In the genomic region with DNA sequence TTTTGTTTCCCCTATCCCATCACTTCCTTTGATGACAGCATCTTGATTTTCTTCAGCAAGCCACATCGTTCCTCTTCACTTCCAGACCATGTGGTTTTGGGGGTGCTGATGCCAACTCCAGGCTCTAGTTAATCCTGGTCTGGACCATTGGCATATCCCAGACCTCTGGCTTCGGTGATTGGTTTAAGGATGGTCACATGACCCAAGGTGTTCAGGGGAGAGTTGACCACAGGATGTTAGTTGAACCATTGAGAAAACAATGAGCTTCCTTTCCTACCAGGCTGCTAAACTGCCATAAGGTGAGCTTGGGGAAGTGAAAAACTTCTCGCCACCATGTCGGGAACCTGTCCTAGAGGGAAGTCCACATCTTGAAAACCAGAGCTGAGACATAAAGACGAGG, we compare ENCODE assay signal across 28 cellular contexts.
"Had no signal": no experiment of that assay in that cellular context is flagged by ENCODE, and none has a peak within 500 bp of the region (broad histone marks: within the 10 kb centered on the region; RNA-seq: fewer than 3 reads in every experiment).

No MANE protein-coding gene starts in this region.

- H3K9me3 Mint-ChIP-seq: naive thymus-derived CD4-positive, alpha-beta T cell; natural killer cell treated with Interleukin-12 subunit alpha and Interleukin-12 subunit beta and Interleukin-15 and Interleukin-18, amount 100 ng/mL, for 72 hours; stimulated activated naive B cell treated with anti-CD40 and anti-IgM and Interleukin-4, amounts not matched to agents 10 μg/mL and 1 μg/mL and 100 μg/mL, for 72 hours had no signal

- H3K27ac Mint-ChIP-seq: naive thymus-derived CD4-positive, alpha-beta T cell; natural killer cell treated with Interleukin-12 subunit alpha and Interleukin-12 subunit beta and Interleukin-15 and Interleukin-18, amount 100 ng/mL, for 72 hours; stimulated activated naive B cell treated with anti-CD40 and anti-IgM and Interleukin-4, amounts not matched to agents 10 μg/mL and 1 μg/mL and 100 μg/mL, for 72 hours had no signal

- H3K36me3 ChIP-seq: left ventricle myocardium inferior, pancreas, prostate gland, stomach, thyroid gland, transverse colon, upper lobe of left lung, vagina had no signal

- H3K4me1 ChIP-seq: prostate gland, stomach, testis, thyroid gland, transverse colon, upper lobe of left lung, vagina had no signal

- DNase-seq: hypothalamus; islet precursor cell; left ventricle myocardium inferior; mesendoderm; midbrain; mucosa of descending colon; naive thymus-derived CD4-positive, alpha-beta T cell; pancreas; posterior cingulate gyrus; retina; right cardiac atrium; stimulated activated CD4-positive, alpha-beta T cell treated with anti-CD3 and anti-CD28 coated beads, Interleukin-12 subunit alpha, Interleukin-12 subunit beta, amount 100 ng/mL, for 4 hours; stimulated activated CD4-positive, alpha-beta T cell treated with anti-CD3 and anti-CD28 coated beads, Interleukin-15, amount 100 ng/mL, for 24 hours; stimulated activated CD4-positive, alpha-beta T cell treated with anti-CD3 and anti-CD28 coated beads, Interleukin-2, amount 100 ng/mL, for 24 hours; stimulated activated CD4-positive, alpha-beta T cell treated with anti-CD3 and anti-CD28 coated beads, Interleukin-4, amount 100 ng/mL, for 1 hour; stimulated activated naive B cell treated with anti-CD40 and anti-IgM and Interleukin-4, amounts not matched to agents 10 μg/mL and 1 μg/mL and 100 μg/mL, for 72 hours; stimulated activated naive CD8-positive, alpha-beta T cell treated with anti-CD3 and anti-CD28 coated beads, Interleukin-15, Interleukin-2, amounts not matched to agents 100 U/mL and 50 U/mL, for 24 hours; stomach; testis; thyroid gland; transverse colon; upper lobe of left lung had no signal

- ATAC-seq: mucosa of descending colon; naive thymus-derived CD4-positive, alpha-beta T cell; natural killer cell treated with Interleukin-12 subunit alpha and Interleukin-12 subunit beta and Interleukin-15 and Interleukin-18, amount 100 ng/mL, for 72 hours; pancreas; right cardiac atrium; sciatic nerve; stimulated activated naive B cell treated with anti-CD40 and anti-IgM and Interleukin-4, amounts not matched to agents 10 μg/mL and 1 μg/mL and 100 μg/mL, for 72 hours; stimulated activated naive CD8-positive, alpha-beta T cell treated with anti-CD3 and anti-CD28 coated beads, Interleukin-15, Interleukin-2, amounts not matched to agents 100 U/mL and 50 U/mL, for 24 hours had no signal

- H3K36me3 Mint-ChIP-seq: naive thymus-derived CD4-positive, alpha-beta T cell; natural killer cell treated with Interleukin-12 subunit alpha and Interleukin-12 subunit beta and Interleukin-15 and Interleukin-18, amount 100 ng/mL, for 72 hours; stimulated activated naive B cell treated with anti-CD40 and anti-IgM and Interleukin-4, amounts not matched to agents 10 μg/mL and 1 μg/mL and 100 μg/mL, for 72 hours had no signal

- H3K4me1 Mint-ChIP-seq: naive thymus-derived CD4-positive, alpha-beta T cell; stimulated activated naive B cell treated with anti-CD40 and anti-IgM and Interleukin-4, amounts not matched to agents 10 μg/mL and 1 μg/mL and 100 μg/mL, for 72 hours had no signal

- H3K4me3 ChIP-seq: left ventricle myocardium inferior, lung, mucosa of descending colon, pancreas, prostate gland, skin epidermis, stomach, testis, thyroid gland, transverse colon, upper lobe of left lung, vagina had no signal

- H3K4me3 Mint-ChIP-seq: naive thymus-derived CD4-positive, alpha-beta T cell; natural killer cell treated with Interleukin-12 subunit alpha and Interleukin-12 subunit beta and Interleukin-15 and Interleukin-18, amount 100 ng/mL, for 72 hours; stimulated activated naive B cell treated with anti-CD40 and anti-IgM and Interleukin-4, amounts not matched to agents 10 μg/mL and 1 μg/mL and 100 μg/mL, for 72 hours had no signal

- FAIRE-seq: pancreas had no signal

- H3K27me3 ChIP-seq: pancreas, stomach, testis, thyroid gland, transverse colon, upper lobe of left lung, vagina had no signal

- H3K9me3 ChIP-seq: left ventricle myocardium inferior, mucosa of descending colon, pancreas, prostate gland, stomach, testis, thyroid gland, transverse colon, upper lobe of left lung, vagina had no signal
